In the genomic region with DNA sequence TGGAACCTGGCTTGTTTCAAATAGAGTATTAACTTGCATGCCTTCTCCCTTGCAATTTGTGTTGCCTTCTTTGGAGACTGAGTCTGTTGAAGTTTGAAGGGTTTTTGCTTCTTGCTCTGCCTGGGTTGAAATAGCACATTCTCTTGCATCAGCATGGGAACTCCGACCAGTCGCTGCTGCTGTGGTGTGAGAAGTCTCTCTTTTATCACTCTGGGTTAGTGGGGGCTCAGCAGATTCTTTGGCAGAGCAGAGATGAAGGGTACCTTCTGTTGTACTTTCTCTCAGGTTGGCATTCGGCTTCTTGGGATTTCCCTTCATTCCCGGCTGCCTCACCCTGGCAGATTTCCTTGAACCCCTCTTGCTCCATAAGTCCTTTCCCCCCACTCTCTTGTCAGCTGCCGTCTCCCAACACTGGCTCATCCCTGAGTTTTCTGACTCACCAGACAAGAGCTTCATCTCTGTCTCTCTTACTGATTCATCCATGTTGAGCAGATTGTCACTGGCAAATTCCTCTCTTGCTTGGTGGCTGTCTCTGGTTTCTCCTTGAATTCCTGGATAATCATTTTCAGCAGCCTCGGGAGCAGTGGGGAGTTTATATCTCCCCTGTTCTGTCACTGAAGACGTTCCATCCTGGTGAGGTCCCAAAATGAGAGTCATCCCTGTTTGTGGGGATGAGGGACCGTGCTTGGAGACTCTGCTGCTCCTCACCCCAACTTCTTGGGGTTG, we compare ENCODE assay signal across 10 cellular contexts. TPM values are rescaled to one million over a fixed set of nuclear protein-coding genes. Genes with fewer than 3 reads are reported as not detected.
DNase-seq lines count a peak whose midpoint lies in the region; ATAC-seq lines count a peak whose summit lies in the region.
"Had no signal": no experiment of that assay in that cellular context is flagged by ENCODE, and none has a peak within 500 bp of the region (broad histone marks: within the 10 kb centered on the region; RNA-seq: fewer than 3 reads in every experiment).

No MANE protein-coding gene starts in this region.

- intact Hi-C loops in activated naive CD4-positive, alpha-beta T cell treated with anti-CD3 and anti-CD28 coated beads for 36 hours (cut with micrococcal nuclease): loop anchor here (2.0 kb wide), 3 partner anchors 26 to 36 kb away; no protein-coding TSS in a partner anchor
- intact Hi-C loops in activated T-helper 1 cell treated with anti-CD3 and anti-CD28 coated beads, Interleukin-12 subunit alpha, Interleukin-12 subunit beta, Interleukin-2, Interleukin-4 antibody, amounts not matched to agents 30 ng/mL and 10 ng/mL and 1 ng/mL, durations not matched to agents 14 hours and 24 hours and 36 hours (cut with micrococcal nuclease): no loop called here

- CTCF ChIA-PET in activated naive CD4-positive, alpha-beta T cell treated with anti-CD3 and anti-CD28 coated beads for 36 hours (lab: Charles Lee): no interaction called here
- CTCF ChIA-PET in activated naive CD4-positive, alpha-beta T cell treated with anti-CD3 and anti-CD28 coated beads, Interleukin-2, amount 10 ng/mL, durations not matched to agents 7 days and 5 days (lab: Charles Lee): interaction anchor here (0.6 kb wide), 1 partner anchor 74 kb away, joined by 3 read pairs; no protein-coding TSS in a partner anchor

- H3K27ac Mint-ChIP-seq in activated naive CD4-positive, alpha-beta T cell treated with anti-CD3 and anti-CD28 coated beads for 36 hours: peak overlapping the region; percentile 14
- no peak overlapping the region for H3K27ac Mint-ChIP-seq in activated naive CD4-positive, alpha-beta T cell treated with anti-CD3 and anti-CD28 coated beads, Interleukin-2, amount 10 ng/mL, durations not matched to agents 7 days and 5 days
- no peak overlapping the region for H3K27ac Mint-ChIP-seq in activated naive CD8-positive, alpha-beta T cell treated with anti-CD3 and anti-CD28 coated beads, Interleukin-2, amount 10 ng/mL, durations not matched to agents 7 days and 5 days
- no peak overlapping the region for H3K27ac Mint-ChIP-seq in immature natural killer cell
- no peak overlapping the region for H3K27ac Mint-ChIP-seq in activated T-helper 1 cell treated with anti-CD3 and anti-CD28 coated beads, Interleukin-12 subunit alpha, Interleukin-12 subunit beta, Interleukin-2, Interleukin-4 antibody, amounts not matched to agents 30 ng/mL and 10 ng/mL and 1 ng/mL, durations not matched to agents 14 hours and 24 hours and 36 hours
- H3K27ac Mint-ChIP-seq: CD4-positive, CD25-positive, alpha-beta regulatory T cell had no signal

- H3K4me1 Mint-ChIP-seq in activated naive CD4-positive, alpha-beta T cell treated with anti-CD3 and anti-CD28 coated beads for 36 hours (ENCODE audit: low read depth): peaks cover 24% of the 10 kb centered on the region
- H3K4me1 Mint-ChIP-seq in activated naive CD4-positive, alpha-beta T cell treated with anti-CD3 and anti-CD28 coated beads, Interleukin-2, amount 10 ng/mL, durations not matched to agents 7 days and 5 days: peaks cover 18% of the 10 kb centered on the region
- H3K4me1 Mint-ChIP-seq in activated naive CD8-positive, alpha-beta T cell treated with anti-CD3 and anti-CD28 coated beads, Interleukin-2, amount 10 ng/mL, durations not matched to agents 7 days and 5 days: peaks cover 10% of the 10 kb centered on the region
- H3K4me1 Mint-ChIP-seq in immature natural killer cell: peaks cover 11 to 20% of the 10 kb centered on the region in 2 donors
- peaks cover 22% of the 10 kb centered on the region for H3K4me1 Mint-ChIP-seq in activated T-helper 1 cell treated with anti-CD3 and anti-CD28 coated beads, Interleukin-12 subunit alpha, Interleukin-12 subunit beta, Interleukin-2, Interleukin-4 antibody, amounts not matched to agents 30 ng/mL and 10 ng/mL and 1 ng/mL, durations not matched to agents 14 hours and 24 hours and 36 hours (ENCODE audit: low read depth)

- H3K9me3 Mint-ChIP-seq in activated naive CD4-positive, alpha-beta T cell treated with anti-CD3 and anti-CD28 coated beads for 36 hours: no peaks in the 10 kb centered on the region
- H3K9me3 Mint-ChIP-seq in activated naive CD4-positive, alpha-beta T cell treated with anti-CD3 and anti-CD28 coated beads, Interleukin-2, amount 10 ng/mL, durations not matched to agents 7 days and 5 days: no peaks in the 10 kb centered on the region
- no peaks in the 10 kb centered on the region for H3K9me3 Mint-ChIP-seq in activated naive CD8-positive, alpha-beta T cell treated with anti-CD3 and anti-CD28 coated beads, Interleukin-2, amount 10 ng/mL, durations not matched to agents 7 days and 5 days
- peaks cover 0 to 3% (median 0%) of the 10 kb centered on the region in 6 donors for H3K9me3 Mint-ChIP-seq in immature natural killer cell
- no peaks in the 10 kb centered on the region for H3K9me3 Mint-ChIP-seq in activated T-helper 1 cell treated with anti-CD3 and anti-CD28 coated beads, Interleukin-12 subunit alpha, Interleukin-12 subunit beta, Interleukin-2, Interleukin-4 antibody, amounts not matched to agents 30 ng/mL and 10 ng/mL and 1 ng/mL, durations not matched to agents 14 hours and 24 hours and 36 hours

- peak; percentile 33 for DNase-seq in activated naive CD4-positive, alpha-beta T cell treated with anti-CD3 and anti-CD28 coated beads for 36 hours
- no peak for DNase-seq in activated naive CD4-positive, alpha-beta T cell treated with anti-CD3 and anti-CD28 coated beads, Interleukin-2, amount 10 ng/mL, durations not matched to agents 7 days and 5 days
- no peak for DNase-seq in activated naive CD8-positive, alpha-beta T cell treated with anti-CD3 and anti-CD28 coated beads, Interleukin-2, amount 10 ng/mL, durations not matched to agents 7 days and 5 days
- DNase-seq in immature natural killer cell: no peak
- no peak for DNase-seq in stimulated activated naive CD8-positive, alpha-beta T cell treated with anti-CD3 and anti-CD28 coated beads, Interleukin-15, Interleukin-2, amounts not matched to agents 100 U/mL and 50 U/mL, for 24 hours
- DNase-seq in activated T-helper 1 cell treated with anti-CD3 and anti-CD28 coated beads, Interleukin-12 subunit alpha, Interleukin-12 subunit beta, Interleukin-2, Interleukin-4 antibody, amounts not matched to agents 30 ng/mL and 10 ng/mL and 1 ng/mL, durations not matched to agents 14 hours and 24 hours and 36 hours (ENCODE audit: low spot score): no peak
- DNase-seq in RPMI8226: no peak
- DNase-seq: CD4-positive, CD25-positive, alpha-beta regulatory T cell had no signal

- H3K4me3 Mint-ChIP-seq in activated naive CD4-positive, alpha-beta T cell treated with anti-CD3 and anti-CD28 coated beads for 36 hours: peak overlapping the region; percentile 55
- H3K4me3 Mint-ChIP-seq in activated naive CD4-positive, alpha-beta T cell treated with anti-CD3 and anti-CD28 coated beads, Interleukin-2, amount 10 ng/mL, durations not matched to agents 7 days and 5 days: no peak overlapping the region
- H3K4me3 Mint-ChIP-seq in activated naive CD8-positive, alpha-beta T cell treated with anti-CD3 and anti-CD28 coated beads, Interleukin-2, amount 10 ng/mL, durations not matched to agents 7 days and 5 days: peak overlapping the region; percentile 7
- peak overlapping the region in 3 of 5 donors; percentile 0 to 48 (median 12) for H3K4me3 Mint-ChIP-seq in immature natural killer cell
- no peak overlapping the region for H3K4me3 Mint-ChIP-seq in activated T-helper 1 cell treated with anti-CD3 and anti-CD28 coated beads, Interleukin-12 subunit alpha, Interleukin-12 subunit beta, Interleukin-2, Interleukin-4 antibody, amounts not matched to agents 30 ng/mL and 10 ng/mL and 1 ng/mL, durations not matched to agents 14 hours and 24 hours and 36 hours
- H3K4me3 Mint-ChIP-seq: CD4-positive, CD25-positive, alpha-beta regulatory T cell had no signal

- no peaks in the 10 kb centered on the region for H3K36me3 Mint-ChIP-seq in activated naive CD4-positive, alpha-beta T cell treated with anti-CD3 and anti-CD28 coated beads for 36 hours (ENCODE audit: low read depth)
- H3K36me3 Mint-ChIP-seq in activated naive CD4-positive, alpha-beta T cell treated with anti-CD3 and anti-CD28 coated beads, Interleukin-2, amount 10 ng/mL, durations not matched to agents 7 days and 5 days: no peaks in the 10 kb centered on the region
- H3K36me3 Mint-ChIP-seq in activated naive CD8-positive, alpha-beta T cell treated with anti-CD3 and anti-CD28 coated beads, Interleukin-2, amount 10 ng/mL, durations not matched to agents 7 days and 5 days: no peaks in the 10 kb centered on the region
- H3K36me3 Mint-ChIP-seq in immature natural killer cell: peaks cover 0 to 3% (median 0%) of the 10 kb centered on the region in 3 donors
- H3K36me3 Mint-ChIP-seq in activated T-helper 1 cell treated with anti-CD3 and anti-CD28 coated beads, Interleukin-12 subunit alpha, Interleukin-12 subunit beta, Interleukin-2, Interleukin-4 antibody, amounts not matched to agents 30 ng/mL and 10 ng/mL and 1 ng/mL, durations not matched to agents 14 hours and 24 hours and 36 hours (ENCODE audit: low read depth): no peaks in the 10 kb centered on the region
- H3K36me3 Mint-ChIP-seq: CD4-positive, CD25-positive, alpha-beta regulatory T cell had no signal

- no peak for ATAC-seq in activated naive CD8-positive, alpha-beta T cell treated with anti-CD3 and anti-CD28 coated beads, Interleukin-2, amount 10 ng/mL, durations not matched to agents 7 days and 5 days (ENCODE audit: low read depth)
- peak; percentile 43 for ATAC-seq in stimulated activated naive CD8-positive, alpha-beta T cell treated with anti-CD3 and anti-CD28 coated beads, Interleukin-15, Interleukin-2, amounts not matched to agents 100 U/mL and 50 U/mL, for 24 hours
- no peak for ATAC-seq in GM19467 (IDR thresholded peaks at IDR 0.05; ENCODE audit: unreplicated experiment)
- ATAC-seq: esophagus mucosa had no signal

- POLR2A ChIA-PET in activated naive CD8-positive, alpha-beta T cell treated with anti-CD3 and anti-CD28 coated beads, Interleukin-2, amount 10 ng/mL, durations not matched to agents 7 days and 5 days (lab: Charles Lee): no interaction called here

- H3K27me3 Mint-ChIP-seq in activated naive CD4-positive, alpha-beta T cell treated with anti-CD3 and anti-CD28 coated beads for 36 hours (ENCODE audit: low read depth): peaks cover 2% of the 10 kb centered on the region
- peaks cover 27% of the 10 kb centered on the region for H3K27me3 Mint-ChIP-seq in activated naive CD4-positive, alpha-beta T cell treated with anti-CD3 and anti-CD28 coated beads, Interleukin-2, amount 10 ng/mL, durations not matched to agents 7 days and 5 days
- H3K27me3 Mint-ChIP-seq in activated naive CD8-positive, alpha-beta T cell treated with anti-CD3 and anti-CD28 coated beads, Interleukin-2, amount 10 ng/mL, durations not matched to agents 7 days and 5 days: peaks cover 9% of the 10 kb centered on the region
- peaks cover 5 to 16% (median 5%) of the 10 kb centered on the region in 3 donors for H3K27me3 Mint-ChIP-seq in immature natural killer cell (ENCODE audit: low read depth in 3 of 3)
- H3K27me3 Mint-ChIP-seq in activated T-helper 1 cell treated with anti-CD3 and anti-CD28 coated beads, Interleukin-12 subunit alpha, Interleukin-12 subunit beta, Interleukin-2, Interleukin-4 antibody, amounts not matched to agents 30 ng/mL and 10 ng/mL and 1 ng/mL, durations not matched to agents 14 hours and 24 hours and 36 hours (ENCODE audit: insufficient read depth): peaks cover 11% of the 10 kb centered on the region

RNA-seq across cellular contexts. Expression of gene ALPK2, which starts 49.9 kb away (rescaled TPM):
- total RNA-seq in activated naive CD4-positive, alpha-beta T cell treated with anti-CD3 and anti-CD28 coated beads for 36 hours: 1 to 10 TPM; 1.3 to 1.4 TPM
- under 1 TPM; 0.30 to 0.91 TPM for total RNA-seq in activated naive CD8-positive, alpha-beta T cell treated with anti-CD3 and anti-CD28 coated beads, Interleukin-2, amount 10 ng/mL, durations not matched to agents 7 days and 5 days
- under 1 TPM in 1 of 3 donors, not detected in 2; 0.07 TPM for polyA plus RNA-seq in immature natural killer cell
- total RNA-seq in activated T-helper 1 cell treated with anti-CD3 and anti-CD28 coated beads, Interleukin-12 subunit alpha, Interleukin-12 subunit beta, Interleukin-2, Interleukin-4 antibody, amounts not matched to agents 30 ng/mL and 10 ng/mL and 1 ng/mL, durations not matched to agents 14 hours and 24 hours and 36 hours: 0.16 and 0.47 TPM in 2 replicates
- polyA plus RNA-seq: CD4-positive, CD25-positive, alpha-beta regulatory T cell had no signal

Comparison
In these comparisons a context has a peak if more than half of its experiments do, and no peak if none do; other contexts are left out.
1. H3K4me3 Mint-ChIP-seq: peak in activated naive CD4-positive, alpha-beta T cell treated with anti-CD3 and anti-CD28 coated beads for 36 hours (single experiment), activated naive CD8-positive, alpha-beta T cell treated with anti-CD3 and anti-CD28 coated beads, Interleukin-2, amount 10 ng/mL, durations not matched to agents 7 days and 5 days (single experiment) and immature natural killer cell (3 of 5); none in activated naive CD4-positive, alpha-beta T cell treated with anti-CD3 and anti-CD28 coated beads, Interleukin-2, amount 10 ng/mL, durations not matched to agents 7 days and 5 days (single experiment) and activated T-helper 1 cell treated with anti-CD3 and anti-CD28 coated beads, Interleukin-12 subunit alpha, Interleukin-12 subunit beta, Interleukin-2, Interleukin-4 antibody, amounts not matched to agents 30 ng/mL and 10 ng/mL and 1 ng/mL, durations not matched to agents 14 hours and 24 hours and 36 hours (single experiment).